ENCODE assay signal across 27 cellular contexts in the genomic region with DNA sequence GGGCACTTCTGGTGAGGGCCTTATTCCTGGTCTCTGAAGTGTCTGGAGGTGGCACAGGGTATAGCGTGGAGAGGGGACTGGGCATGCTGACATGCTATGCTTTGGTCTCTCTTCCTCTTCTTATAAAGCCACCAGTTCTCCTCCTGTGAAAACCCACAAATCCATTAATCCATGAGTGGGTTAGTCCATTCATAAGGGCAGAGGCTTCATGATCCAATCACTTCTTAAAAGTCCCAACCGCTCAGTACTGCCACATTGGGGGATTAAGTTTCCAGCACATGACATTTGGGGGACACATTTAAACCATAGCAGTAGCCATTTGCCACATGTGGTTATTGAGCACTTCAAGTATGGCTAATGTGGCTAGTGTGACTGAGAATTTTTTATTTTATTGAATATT.
"Had no signal": no experiment of that assay in that cellular context is flagged by ENCODE, and none has a peak within 500 bp of the region (broad histone marks: within the 10 kb centered on the region; RNA-seq: fewer than 3 reads in every experiment).

No MANE protein-coding gene starts in this region.

- H3K36me3 ChIP-seq: breast epithelium, colonic mucosa, esophagus squamous epithelium, gastrocnemius medialis, left lung, neural progenitor cell, sigmoid colon, vagina had no signal

- H3K9me3 Mint-ChIP-seq: activated naive CD8-positive, alpha-beta T cell treated with anti-CD3 and anti-CD28 coated beads for 36 hours; activated T-cell treated with anti-CD3 and anti-CD28 coated beads, Interleukin-2, amount 50 U/mL, for 24 hours; activated T-helper 17 cell treated with anti-CD3 and anti-CD28 coated beads, Interleukin-2, amount 50 U/mL, for 72 hours; central memory CD8-positive, alpha-beta T cell; effector memory CD8-positive, alpha-beta T cell; naive thymus-derived CD4-positive, alpha-beta T cell; neural progenitor cell; stimulated activated naive B cell treated with anti-CD40 and anti-IgM and Interleukin-4, amounts not matched to agents 10 μg/mL and 1 μg/mL and 100 μg/mL, for 72 hours had no signal

- H3K27me3 ChIP-seq: breast epithelium, colonic mucosa, esophagus squamous epithelium, left lung, testis, vagina had no signal

- H3K4me1 ChIP-seq: neural progenitor cell had no signal

- H3K9me3 ChIP-seq: breast epithelium, colonic mucosa, esophagus squamous epithelium, gastrocnemius medialis, left lung, sigmoid colon, testis, vagina had no signal

- H3K36me3 Mint-ChIP-seq: activated naive CD8-positive, alpha-beta T cell treated with anti-CD3 and anti-CD28 coated beads for 36 hours; naive thymus-derived CD4-positive, alpha-beta T cell; neural progenitor cell; stimulated activated naive B cell treated with anti-CD40 and anti-IgM and Interleukin-4, amounts not matched to agents 10 μg/mL and 1 μg/mL and 100 μg/mL, for 72 hours had no signal

- DNase-seq: activated CD4-positive, alpha-beta T cell treated with anti-CD3 and anti-CD28 coated beads for 1 hour; activated CD8-positive, alpha-beta memory T cell treated with anti-CD3 and anti-CD28 coated beads for 24 hours; activated CD8-positive, alpha-beta memory T cell treated with anti-CD3 and anti-CD28 coated beads, Interleukin-2, amount 50 U/mL, for 4 hours; activated naive CD4-positive, alpha-beta T cell; activated naive CD8-positive, alpha-beta T cell treated with anti-CD3 and anti-CD28 coated beads for 36 hours; activated T-cell treated with anti-CD3 and anti-CD28 coated beads, Interleukin-2, amount 50 U/mL, for 24 hours; colonic mucosa; dorsolateral prefrontal cortex; effector memory CD8-positive, alpha-beta T cell; esophagus squamous epithelium; gastrocnemius medialis; hippocampal formation; kidney glomerular epithelial cell; left lung; naive thymus-derived CD4-positive, alpha-beta T cell; sigmoid colon; stimulated activated CD4-positive, alpha-beta T cell treated with anti-CD3 and anti-CD28 coated beads, Interleukin-2, amount 100 ng/mL, for 48 hours; stimulated activated CD8-positive, alpha-beta memory T cell treated with anti-CD3 and anti-CD28 coated beads, Interleukin-4, amount 100 ng/mL, for 48 hours; stimulated activated naive B cell treated with anti-CD40 and anti-IgM and Interleukin-4, amounts not matched to agents 10 μg/mL and 1 μg/mL and 100 μg/mL, for 72 hours; testis; trophoblast cell had no signal

- H3K27ac Mint-ChIP-seq: activated naive CD8-positive, alpha-beta T cell treated with anti-CD3 and anti-CD28 coated beads for 36 hours; activated T-cell treated with anti-CD3 and anti-CD28 coated beads, Interleukin-2, amount 50 U/mL, for 24 hours; activated T-helper 17 cell treated with anti-CD3 and anti-CD28 coated beads, Interleukin-2, amount 50 U/mL, for 72 hours; effector memory CD8-positive, alpha-beta T cell; neural progenitor cell; stimulated activated naive B cell treated with anti-CD40 and anti-IgM and Interleukin-4, amounts not matched to agents 10 μg/mL and 1 μg/mL and 100 μg/mL, for 72 hours had no signal

- ATAC-seq: activated T-helper 17 cell treated with anti-CD3 and anti-CD28 coated beads, Interleukin-2, amount 50 U/mL, for 72 hours; effector memory CD8-positive, alpha-beta T cell; gastrocnemius medialis; left lung; naive thymus-derived CD4-positive, alpha-beta T cell; stimulated activated naive B cell treated with anti-CD40 and anti-IgM and Interleukin-4, amounts not matched to agents 10 μg/mL and 1 μg/mL and 100 μg/mL, for 72 hours had no signal

- H3K27me3 Mint-ChIP-seq: activated naive CD8-positive, alpha-beta T cell treated with anti-CD3 and anti-CD28 coated beads for 36 hours; activated T-cell treated with anti-CD3 and anti-CD28 coated beads, Interleukin-2, amount 50 U/mL, for 24 hours; activated T-helper 17 cell treated with anti-CD3 and anti-CD28 coated beads, Interleukin-2, amount 50 U/mL, for 72 hours; central memory CD8-positive, alpha-beta T cell; effector memory CD8-positive, alpha-beta T cell; stimulated activated naive B cell treated with anti-CD40 and anti-IgM and Interleukin-4, amounts not matched to agents 10 μg/mL and 1 μg/mL and 100 μg/mL, for 72 hours had no signal

- H3K4me3 Mint-ChIP-seq: activated naive CD8-positive, alpha-beta T cell treated with anti-CD3 and anti-CD28 coated beads for 36 hours; activated T-cell treated with anti-CD3 and anti-CD28 coated beads, Interleukin-2, amount 50 U/mL, for 24 hours; activated T-helper 17 cell treated with anti-CD3 and anti-CD28 coated beads, Interleukin-2, amount 50 U/mL, for 72 hours; central memory CD8-positive, alpha-beta T cell; effector memory CD8-positive, alpha-beta T cell; naive thymus-derived CD4-positive, alpha-beta T cell; neural progenitor cell; stimulated activated naive B cell treated with anti-CD40 and anti-IgM and Interleukin-4, amounts not matched to agents 10 μg/mL and 1 μg/mL and 100 μg/mL, for 72 hours had no signal

- H3K27ac ChIP-seq: breast epithelium, colonic mucosa, dorsolateral prefrontal cortex, esophagus squamous epithelium, gastrocnemius medialis, left lung, neural progenitor cell, sigmoid colon, testis, vagina had no signal

- H3K4me3 ChIP-seq: breast epithelium, colonic mucosa, dorsolateral prefrontal cortex, esophagus squamous epithelium, gastrocnemius medialis, left lung, lung, neural progenitor cell, sigmoid colon, testis, vagina had no signal

- H3K4me1 Mint-ChIP-seq: central memory CD8-positive, alpha-beta T cell had no signal
